In genomic region chr1:15306352-15306751, GRCh38 we compare ENCODE assay signal across 2 cellular contexts. TPM values are rescaled to one million over a fixed set of nuclear protein-coding genes. Genes with fewer than 3 reads are reported as not detected.
"Had no signal": no experiment of that assay in that cellular context is flagged by ENCODE, and none has a peak within 500 bp of the region (broad histone marks: within the 10 kb centered on the region; RNA-seq: fewer than 3 reads in every experiment).

No MANE protein-coding gene starts in this region.

RNA-seq across cellular contexts. Expression of gene FHAD1, which starts 59.3 kb away (rescaled TPM):
- total RNA-seq: gastrocnemius medialis, glomerular endothelial cell had no signal
